ENCODE assay signal across 28 cellular contexts in genomic region chr5:132082329-132083023, GRCh38. TPM values are rescaled to one million over a fixed set of nuclear protein-coding genes. Genes with fewer than 3 reads are reported as not detected.
DNase-seq lines count a peak whose midpoint lies in the region; ATAC-seq and TF ChIP-seq lines count a peak whose summit lies in the region.
"Had no signal": no experiment of that assay in that cellular context is flagged by ENCODE, and none has a peak within 500 bp of the region (broad histone marks: within the 10 kb centered on the region; RNA-seq: fewer than 3 reads in every experiment).

No MANE protein-coding gene starts in this region.

- peak overlapping the region; percentile 78 for H3K27ac Mint-ChIP-seq in activated CD8-positive, alpha-beta memory T cell treated with anti-CD3 and anti-CD28 coated beads, Interleukin-2, amount 10 ng/mL, durations not matched to agents 7 days and 5 days
- H3K27ac Mint-ChIP-seq in activated naive CD8-positive, alpha-beta T cell, result peak overlapping the region; percentile 41
- peak overlapping the region; percentile 26 for H3K27ac Mint-ChIP-seq in stimulated activated memory B cell treated with anti-CD40 and anti-IgM and Interleukin-4, amounts not matched to agents 10 μg/mL and 1 μg/mL and 100 μg/mL, for 72 hours
- H3K27ac Mint-ChIP-seq: activated B cell treated with CpG ODN at 0.5 μM for 24 hours; activated naive CD4-positive, alpha-beta T cell treated with anti-CD3 and anti-CD28 coated beads, Interleukin-2, amount 50 U/mL, for 24 hours; B cell had no signal

- peaks cover 63% of the 10 kb centered on the region for H3K4me1 Mint-ChIP-seq in activated CD8-positive, alpha-beta memory T cell treated with anti-CD3 and anti-CD28 coated beads, Interleukin-2, amount 10 ng/mL, durations not matched to agents 7 days and 5 days
- H3K4me1 Mint-ChIP-seq in activated naive CD8-positive, alpha-beta T cell (ENCODE audit: low read depth), result peaks cover 24% of the 10 kb centered on the region
- H3K4me1 Mint-ChIP-seq in stimulated activated memory B cell treated with anti-CD40 and anti-IgM and Interleukin-4, amounts not matched to agents 10 μg/mL and 1 μg/mL and 100 μg/mL, for 72 hours, result peaks cover 15% of the 10 kb centered on the region
- H3K4me1 Mint-ChIP-seq: activated B cell treated with CpG ODN at 0.5 μM for 24 hours, B cell had no signal

- no peak overlapping the region for H3K4me3 Mint-ChIP-seq in activated CD8-positive, alpha-beta memory T cell treated with anti-CD3 and anti-CD28 coated beads, Interleukin-2, amount 10 ng/mL, durations not matched to agents 7 days and 5 days
- no peak overlapping the region for H3K4me3 Mint-ChIP-seq in activated naive CD8-positive, alpha-beta T cell
- H3K4me3 Mint-ChIP-seq in stimulated activated memory B cell treated with anti-CD40 and anti-IgM and Interleukin-4, amounts not matched to agents 10 μg/mL and 1 μg/mL and 100 μg/mL, for 72 hours, result no peak overlapping the region
- H3K4me3 Mint-ChIP-seq: activated B cell treated with CpG ODN at 0.5 μM for 24 hours; activated naive CD4-positive, alpha-beta T cell treated with anti-CD3 and anti-CD28 coated beads, Interleukin-2, amount 50 U/mL, for 24 hours; B cell; natural killer cell treated with Interleukin-12 subunit alpha and Interleukin-12 subunit beta and Interleukin-15 and Interleukin-18, amount 100 ng/mL, for 72 hours had no signal

- no peak for TF ChIP-seq CTCF in Loucy (conservative IDR thresholded peaks at IDR 0.05; ENCODE audit: low read length)

- H3K9ac ChIP-seq in Loucy (ENCODE audit: low read depth, low read length, poor library complexity, severe bottlenecking), result peak overlapping the region; percentile 9

- no peaks in the 10 kb centered on the region for H3K9me2 ChIP-seq in Loucy (replicated peaks; ENCODE audit: low read depth, low read length)

- H3K9me3 ChIP-seq in Loucy (ENCODE audit: insufficient read depth, low read depth, low read length), result no peaks in the 10 kb centered on the region
- H3K9me3 ChIP-seq: colonic mucosa, mucosa of descending colon, testis had no signal

- no peak overlapping the region for H2AFZ ChIP-seq in Loucy (ENCODE audit: low read length)

- no peaks in the 10 kb centered on the region for H3K27me3 ChIP-seq in Loucy (ENCODE audit: insufficient read depth, low read length, poor library complexity, severe bottlenecking)
- H3K27me3 ChIP-seq: cardiac muscle cell, colonic mucosa, testis had no signal

- no peaks in the 10 kb centered on the region for H3F3A ChIP-seq in Loucy (ENCODE audit: low read depth)

- no peak overlapping the region for H3K4me3 ChIP-seq in Loucy (ENCODE audit: low read length, poor library complexity, severe bottlenecking)
- H3K4me3 ChIP-seq: cardiac muscle cell, colonic mucosa, mucosa of descending colon, testis had no signal

- H3K36me3 ChIP-seq in Loucy (ENCODE audit: insufficient read depth, low read length), result no peaks in the 10 kb centered on the region
- H3K36me3 ChIP-seq: cardiac muscle cell, colonic mucosa had no signal

- H3K36me3 Mint-ChIP-seq in activated CD8-positive, alpha-beta memory T cell treated with anti-CD3 and anti-CD28 coated beads, Interleukin-2, amount 10 ng/mL, durations not matched to agents 7 days and 5 days, result no peaks in the 10 kb centered on the region
- H3K36me3 Mint-ChIP-seq in activated naive CD8-positive, alpha-beta T cell, result no peaks in the 10 kb centered on the region
- H3K36me3 Mint-ChIP-seq in stimulated activated memory B cell treated with anti-CD40 and anti-IgM and Interleukin-4, amounts not matched to agents 10 μg/mL and 1 μg/mL and 100 μg/mL, for 72 hours, result peaks cover under 1% of the 10 kb centered on the region
- H3K36me3 Mint-ChIP-seq: activated naive CD4-positive, alpha-beta T cell treated with anti-CD3 and anti-CD28 coated beads, Interleukin-2, amount 50 U/mL, for 24 hours; natural killer cell treated with Interleukin-12 subunit alpha and Interleukin-12 subunit beta and Interleukin-15 and Interleukin-18, amount 100 ng/mL, for 72 hours had no signal

- H3K79me2 ChIP-seq in Loucy (ENCODE audit: insufficient read depth, low read length), result no peaks in the 10 kb centered on the region

- no peak for ATAC-seq in activated CD8-positive, alpha-beta memory T cell treated with anti-CD3 and anti-CD28 coated beads, Interleukin-2, amount 10 ng/mL, durations not matched to agents 7 days and 5 days
- no peak for ATAC-seq in stimulated activated memory B cell treated with anti-CD40 and anti-IgM and Interleukin-4, amounts not matched to agents 10 μg/mL and 1 μg/mL and 100 μg/mL, for 72 hours
- ATAC-seq: left colon, mucosa of descending colon had no signal

- no peaks in the 10 kb centered on the region for H4K20me1 ChIP-seq in Loucy (ENCODE audit: insufficient read depth, low read length, poor library complexity, severe bottlenecking)

- no peak for DNase-seq in activated CD8-positive, alpha-beta memory T cell treated with anti-CD3 and anti-CD28 coated beads, Interleukin-2, amount 10 ng/mL, durations not matched to agents 7 days and 5 days
- DNase-seq in activated CD8-positive, alpha-beta memory T cell treated with anti-CD3 and anti-CD28 coated beads, Interleukin-2, amount 50 U/mL, for 48 hours, result no peak
- DNase-seq in 8988T (no peak), HuH-7 (ENCODE audit: low spot score) (no peak)
- DNase-seq: activated B cell treated with CpG ODN at 0.5 μM for 24 hours; colonic mucosa; DMS 273 treated with DMSO at 0.1 percent for 48 hours; effector CD8-positive, alpha-beta T cell; EL; GOT3; left colon; mammary epithelial cell; mucosa of descending colon; NCI-H446 treated with DMSO at 0.1 percent for 48 hours; NCI-H82; SIG-M5; stimulated activated CD4-positive, alpha-beta T cell treated with anti-CD3 and anti-CD28 coated beads, Interleukin-4, amount 100 ng/mL, for 4 hours; testis had no signal

- H3K4me1 ChIP-seq in Loucy (ENCODE audit: insufficient read depth, low read length, poor library complexity, severe bottlenecking), result peaks cover 11% of the 10 kb centered on the region
- H3K4me1 ChIP-seq: colonic mucosa, testis had no signal

- H3K4me2 ChIP-seq in Loucy (ENCODE audit: low read depth, low read length, poor library complexity, severe bottlenecking), result no peak overlapping the region

- H3K27me3 Mint-ChIP-seq in activated CD8-positive, alpha-beta memory T cell treated with anti-CD3 and anti-CD28 coated beads, Interleukin-2, amount 10 ng/mL, durations not matched to agents 7 days and 5 days, result no peaks in the 10 kb centered on the region
- no peaks in the 10 kb centered on the region for H3K27me3 Mint-ChIP-seq in activated naive CD8-positive, alpha-beta T cell
- H3K27me3 Mint-ChIP-seq in stimulated activated memory B cell treated with anti-CD40 and anti-IgM and Interleukin-4, amounts not matched to agents 10 μg/mL and 1 μg/mL and 100 μg/mL, for 72 hours, result no peaks in the 10 kb centered on the region
- H3K27me3 Mint-ChIP-seq: activated B cell treated with CpG ODN at 0.5 μM for 24 hours; activated naive CD4-positive, alpha-beta T cell treated with anti-CD3 and anti-CD28 coated beads, Interleukin-2, amount 50 U/mL, for 24 hours; B cell; natural killer cell treated with Interleukin-12 subunit alpha and Interleukin-12 subunit beta and Interleukin-15 and Interleukin-18, amount 100 ng/mL, for 72 hours had no signal

- CTCF ChIA-PET in activated CD8-positive, alpha-beta memory T cell treated with anti-CD3 and anti-CD28 coated beads, Interleukin-2, amount 10 ng/mL, durations not matched to agents 7 days and 5 days (lab: Charles Lee), result interaction anchor here (1.1 to 1.9 kb wide), 4 partner anchors 16 to 97 kb away, joined by 3 to 7 read pairs (median 4); no protein-coding TSS in a partner anchor

- H3K9me3 Mint-ChIP-seq in activated CD8-positive, alpha-beta memory T cell treated with anti-CD3 and anti-CD28 coated beads, Interleukin-2, amount 10 ng/mL, durations not matched to agents 7 days and 5 days (ENCODE audit: low read depth), result no peaks in the 10 kb centered on the region
- H3K9me3 Mint-ChIP-seq in activated naive CD8-positive, alpha-beta T cell (ENCODE audit: low read depth), result no peaks in the 10 kb centered on the region
- H3K9me3 Mint-ChIP-seq in stimulated activated memory B cell treated with anti-CD40 and anti-IgM and Interleukin-4, amounts not matched to agents 10 μg/mL and 1 μg/mL and 100 μg/mL, for 72 hours, result no peaks in the 10 kb centered on the region
- H3K9me3 Mint-ChIP-seq: activated B cell treated with CpG ODN at 0.5 μM for 24 hours; activated naive CD4-positive, alpha-beta T cell treated with anti-CD3 and anti-CD28 coated beads, Interleukin-2, amount 50 U/mL, for 24 hours; natural killer cell treated with Interleukin-12 subunit alpha and Interleukin-12 subunit beta and Interleukin-15 and Interleukin-18, amount 100 ng/mL, for 72 hours had no signal

RNA-seq across cellular contexts. Expression of gene CSF2, which starts 8.9 kb away (rescaled TPM):
- total RNA-seq in activated CD8-positive, alpha-beta memory T cell treated with anti-CD3 and anti-CD28 coated beads, Interleukin-2, amount 10 ng/mL, durations not matched to agents 7 days and 5 days, result 100 to 1,000 TPM in 1 of 2 experiments, 1 to 10 TPM in 1; 4.9 to 164 TPM
- total RNA-seq: activated B cell treated with CpG ODN at 0.5 μM for 24 hours, astrocyte, B cell, cardiac muscle cell, left colon, mucosa of descending colon, omental fat pad, testis, ureter had no signal

RNA-seq across cellular contexts. Expression of gene IL3, which starts 22.0 kb away (rescaled TPM):
- total RNA-seq in activated CD8-positive, alpha-beta memory T cell treated with anti-CD3 and anti-CD28 coated beads, Interleukin-2, amount 10 ng/mL, durations not matched to agents 7 days and 5 days, result 1 to 10 TPM in 1 of 2 experiments, under 1 TPM in 1; 0.47 to 1.5 TPM
- total RNA-seq: activated B cell treated with CpG ODN at 0.5 μM for 24 hours, astrocyte, B cell, cardiac muscle cell, left colon, mammary epithelial cell, mucosa of descending colon, omental fat pad, ureter had no signal

Comparison
In these comparisons a context has a peak if more than half of its experiments do, and no peak if none do; other contexts are left out.
1. H3K27ac Mint-ChIP-seq: peak in every context shown above with its lines; median percentile 78 in activated CD8-positive, alpha-beta memory T cell treated with anti-CD3 and anti-CD28 coated beads, Interleukin-2, amount 10 ng/mL, durations not matched to agents 7 days and 5 days; 41 in activated naive CD8-positive, alpha-beta T cell; 26 in stimulated activated memory B cell treated with anti-CD40 and anti-IgM and Interleukin-4, amounts not matched to agents 10 μg/mL and 1 μg/mL and 100 μg/mL, for 72 hours.